Comparison of ENCODE assay signal across 15 cellular contexts in the genomic region with DNA sequence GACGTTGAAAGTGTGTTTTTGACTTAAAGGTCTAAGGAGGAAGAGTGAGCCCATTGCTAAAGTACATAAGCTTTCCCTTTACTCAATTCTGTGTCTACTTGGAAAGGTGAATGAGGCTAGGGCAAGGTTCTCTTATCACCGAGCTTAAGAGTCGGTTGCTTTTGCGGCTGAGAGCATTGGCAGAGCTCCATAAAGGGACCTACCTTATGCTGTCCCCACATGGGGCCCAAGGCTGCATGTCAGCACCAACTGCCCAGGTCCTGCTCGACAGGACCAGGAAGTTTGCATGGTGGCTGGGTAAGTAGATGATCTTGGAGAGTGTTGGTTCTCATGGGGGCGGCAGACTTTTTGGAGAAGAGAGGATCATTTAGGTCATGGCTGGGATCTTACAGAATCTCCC.
DNase-seq lines count a peak whose midpoint lies in the region; ATAC-seq and TF ChIP-seq lines count a peak whose summit lies in the region.
"Had no signal": no experiment of that assay in that cellular context is flagged by ENCODE, and none has a peak within 500 bp of the region (broad histone marks: within the 10 kb centered on the region; RNA-seq: fewer than 3 reads in every experiment).

No MANE protein-coding gene starts in this region.

- ATAC-seq in left colon (peak; percentile 53), HG02759 (IDR thresholded peaks at IDR 0.05; ENCODE audit: unreplicated experiment) (no peak)

- H3K4me2 ChIP-seq in smooth muscle cell: peak overlapping the region; percentile 68
- H3K4me2 ChIP-seq: neural progenitor cell had no signal

- H3K36me3 ChIP-seq in adipocyte (ENCODE audit: control insufficient read depth, insufficient read depth, low read length, severe bottlenecking) (peaks cover 14% of the 10 kb centered on the region), smooth muscle cell (ENCODE audit: low read depth) (no peaks in the 10 kb centered on the region)
- H3K36me3 ChIP-seq: neural progenitor cell had no signal

- H2AFZ ChIP-seq in smooth muscle cell (ENCODE audit: low read depth): no peak overlapping the region
- H2AFZ ChIP-seq: neural progenitor cell had no signal

- H3K9me3 ChIP-seq in adipocyte (ENCODE audit: control insufficient read depth, low read length) (no peaks in the 10 kb centered on the region), smooth muscle cell (replicated peaks; ENCODE audit: low read depth) (no peaks in the 10 kb centered on the region)

- H3K4me3 ChIP-seq in adipocyte (ENCODE audit: low read length): no peak overlapping the region
- H3K4me3 ChIP-seq in smooth muscle cell: no peak overlapping the region
- H3K4me3 ChIP-seq: neural progenitor cell had no signal

- no peaks in the 10 kb centered on the region for H3K27me3 ChIP-seq in adipocyte (replicated peaks; ENCODE audit: control insufficient read depth, insufficient read depth, low read length)
- no peaks in the 10 kb centered on the region for H3K27me3 ChIP-seq in smooth muscle cell (ENCODE audit: low read depth)
- H3K27me3 ChIP-seq: neural progenitor cell had no signal

- intact Hi-C loops in left colon (cut with DNase I, micrococcal nuclease): no loop called here

- 88% methylated on average over 6 of the region's 6 CpGs for WGBS in smooth muscle cell (ENCODE audit: low lambda C conversion rate)

- no peaks in the 10 kb centered on the region for H3K79me2 ChIP-seq in smooth muscle cell (ENCODE audit: low read depth)

- peak overlapping the region; percentile 98 for H3K27ac ChIP-seq in 22Rv1
- H3K27ac ChIP-seq in smooth muscle cell (ENCODE audit: low read depth): peak overlapping the region; percentile 76
- H3K27ac ChIP-seq: neural progenitor cell had no signal

- no peak for TF ChIP-seq CTCF in 22Rv1 (IDR thresholded peaks at IDR 0.05)
- no peak for TF ChIP-seq CTCF in smooth muscle cell (IDR thresholded peaks at IDR 0.05; ENCODE audit: borderline replicate concordance, insufficient read depth, poor library complexity, severe bottlenecking)

- H3K4me1 ChIP-seq in adipocyte (ENCODE audit: control insufficient read depth, insufficient read depth, low read length) (peaks cover 94% of the 10 kb centered on the region), smooth muscle cell (ENCODE audit: low read depth) (peaks cover 15% of the 10 kb centered on the region)

- peak overlapping the region; percentile 62 for H3K9ac ChIP-seq in adipocyte (ENCODE audit: low read length)
- no peak overlapping the region for H3K9ac ChIP-seq in smooth muscle cell (ENCODE audit: low read depth)
- H3K9ac ChIP-seq: neural progenitor cell had no signal

- H4K20me1 ChIP-seq in smooth muscle cell (ENCODE audit: low read depth): no peaks in the 10 kb centered on the region

- DNase-seq in adipocyte (ENCODE audit: low read depth) (no peak), left colon (no peak), smooth muscle cell (lab: John Stamatoyannopoulos, UW; ENCODE audit: unreplicated experiment) (no peak), DMS 273 treated with DMSO at 0.1 percent for 48 hours (lab: John Stamatoyannopoulos, UW) (no peak), OCI-M2 (lab: John Stamatoyannopoulos, UW; ENCODE audit: unreplicated experiment) (no peak)
- DNase-seq in stimulated activated CD4-positive, alpha-beta T cell treated with anti-CD3 and anti-CD28 coated beads, Interleukin-1b, Interleukin-23, amount 100 ng/mL, for 48 hours: no peak
- DNase-seq: activated CD4-positive, alpha-beta T cell treated with anti-CD3 and anti-CD28 coated beads for 48 hours; activated naive CD4-positive, alpha-beta T cell treated with Interleukin-2 at 50 U/mL for 16 hours; DMS153; hypothalamus; RPMI8226; stimulated activated naive CD4-positive, alpha-beta T cell had no signal

- peaks cover 21% of the 10 kb centered on the region for H3F3A ChIP-seq in smooth muscle cell (ENCODE audit: low read depth)
